In the genomic region with DNA sequence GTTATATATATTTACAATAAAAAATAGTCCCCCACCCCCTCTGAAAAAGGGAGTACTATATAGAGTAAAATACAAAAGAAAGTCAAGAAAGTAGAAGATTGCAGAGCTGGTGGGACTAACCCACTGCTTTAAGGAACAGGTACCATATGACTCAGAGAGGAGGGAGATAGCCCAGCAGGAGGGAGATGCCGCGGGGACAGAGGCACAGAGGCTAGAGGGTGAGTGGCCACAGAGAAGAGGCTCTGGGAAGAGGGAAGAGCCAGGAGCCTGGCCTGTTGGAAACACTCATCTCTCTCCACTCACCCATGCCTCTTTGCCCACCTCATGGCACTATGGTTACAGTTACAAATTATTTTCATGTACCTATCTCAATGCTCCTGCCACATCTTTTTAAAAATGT, we compare ENCODE assay signal across 14 cellular contexts. TPM values are rescaled to one million over a fixed set of nuclear protein-coding genes. Genes with fewer than 3 reads are reported as not detected.
"Had no signal": no experiment of that assay in that cellular context is flagged by ENCODE, and none has a peak within 500 bp of the region (broad histone marks: within the 10 kb centered on the region; RNA-seq: fewer than 3 reads in every experiment).

No MANE protein-coding gene starts in this region.

- H3K4me3 Mint-ChIP-seq: activated T-cell treated with anti-CD3 and anti-CD28 coated beads, Interleukin-2, amount 50 U/mL, for 72 hours had no signal

- H3K9me3 ChIP-seq: thyroid gland, uterus had no signal

- H3K27me3 Mint-ChIP-seq: effector memory CD8-positive, alpha-beta T cell had no signal

- H3K4me3 ChIP-seq: thyroid gland, uterus had no signal

- DNase-seq: activated CD4-positive, alpha-beta T cell treated with anti-CD3 and anti-CD28 coated beads, Interleukin-2, amount 50 U/mL, for 4 hours; activated CD4-positive, CD25-positive, alpha-beta regulatory T cell treated with anti-CD3 and anti-CD28 coated beads, Interleukin-2, amount 50 U/mL, for 72 hours; activated naive CD4-positive, alpha-beta T cell treated with Interleukin-2 at 50 U/mL for 16 hours; activated T-cell treated with anti-CD3 and anti-CD28 coated beads, Interleukin-2, amount 50 U/mL, for 72 hours; caudate nucleus; effector memory CD8-positive, alpha-beta T cell; natural killer cell; occipital lobe; stimulated activated CD4-positive, alpha-beta T cell treated with anti-CD3 and anti-CD28 coated beads, Interleukin-4, amount 100 ng/mL, for 1 hour; stimulated activated CD8-positive, alpha-beta memory T cell treated with anti-CD3 and anti-CD28 coated beads, Interleukin-4, amount 100 ng/mL, for 48 hours; thyroid gland; uterus had no signal

- H3K36me3 Mint-ChIP-seq: natural killer cell had no signal

- H3K9me3 Mint-ChIP-seq: activated T-cell treated with anti-CD3 and anti-CD28 coated beads, Interleukin-2, amount 50 U/mL, for 72 hours; effector memory CD8-positive, alpha-beta T cell; natural killer cell had no signal

- ATAC-seq: activated T-cell treated with anti-CD3 and anti-CD28 coated beads, Interleukin-2, amount 50 U/mL, for 72 hours; effector memory CD8-positive, alpha-beta T cell; natural killer cell had no signal

- H3K27ac ChIP-seq: thyroid gland, uterus had no signal

- H3K36me3 ChIP-seq: thyroid gland, uterus had no signal

- H3K27me3 ChIP-seq: thyroid gland, uterus had no signal

RNA-seq across cellular contexts. Expression of a gene that starts 53.6 kb away (rescaled TPM):
- total RNA-seq: activated T-cell treated with anti-CD3 and anti-CD28 coated beads, Interleukin-2, amount 50 U/mL, for 72 hours; fibroblast of villous mesenchyme; natural killer cell; T-helper 2 cell treated with Interferon-gamma antibody and Interleukin-4, amounts not matched to agents 100 ng/mL and 5 ng/mL, for 36 hours had no signal
